Comparison of ENCODE assay signal across 11 cellular contexts in genomic region chr11:44065161-44065571, GRCh38. TPM values are rescaled to one million over a fixed set of nuclear protein-coding genes. Genes with fewer than 3 reads are reported as not detected.
DNase-seq lines count a peak whose midpoint lies in the region; ATAC-seq and TF ChIP-seq lines count a peak whose summit lies in the region.
"Had no signal": no experiment of that assay in that cellular context is flagged by ENCODE, and none has a peak within 500 bp of the region (broad histone marks: within the 10 kb centered on the region; RNA-seq: fewer than 3 reads in every experiment).

No MANE protein-coding gene starts in this region.

- H3F3A ChIP-seq in SU-DHL-6 (ENCODE audit: insufficient read depth) (no peaks in the 10 kb centered on the region), smooth muscle cell (ENCODE audit: low read depth) (no peaks in the 10 kb centered on the region)

- H4K20me1 ChIP-seq in SU-DHL-6 (ENCODE audit: low read depth, low read length) (no peaks in the 10 kb centered on the region), smooth muscle cell (ENCODE audit: low read depth) (no peaks in the 10 kb centered on the region)

- ATAC-seq in GM19328 (IDR thresholded peaks at IDR 0.05; ENCODE audit: unreplicated experiment) = no peak

- no peaks in the 10 kb centered on the region for H3K79me2 ChIP-seq in SU-DHL-6 (ENCODE audit: insufficient read depth, low read length)
- H3K79me2 ChIP-seq in smooth muscle cell (ENCODE audit: low read depth) = no peaks in the 10 kb centered on the region

- no peaks in the 10 kb centered on the region for H3K27me3 ChIP-seq in SU-DHL-6 (ENCODE audit: low read length)
- H3K27me3 ChIP-seq in smooth muscle cell (ENCODE audit: low read depth) = no peaks in the 10 kb centered on the region
- H3K27me3 ChIP-seq: adrenal gland had no signal

- H3K27ac ChIP-seq in SU-DHL-6 (ENCODE audit: low read depth, low read length) = no peak overlapping the region
- no peak overlapping the region for H3K27ac ChIP-seq in smooth muscle cell (ENCODE audit: low read depth)

- no peaks in the 10 kb centered on the region for H3K9me3 Mint-ChIP-seq in T-helper 1 cell treated with Interleukin-12 subunit alpha and Interleukin-12 subunit beta and Interleukin-4 antibody, amounts not matched to agents 30 μg/mL and 1 μg/mL, for 36 hours

- H3K9ac ChIP-seq in SU-DHL-6 (ENCODE audit: low read length) = no peak overlapping the region
- H3K9ac ChIP-seq in smooth muscle cell (ENCODE audit: low read depth) = no peak overlapping the region

- H3K9me3 ChIP-seq in SU-DHL-6 (ENCODE audit: insufficient read depth, low read length) (no peaks in the 10 kb centered on the region), smooth muscle cell (replicated peaks; ENCODE audit: low read depth) (no peaks in the 10 kb centered on the region)
- H3K9me3 ChIP-seq: adrenal gland had no signal

- peak overlapping the region; percentile 91 for H3K4me3 Mint-ChIP-seq in T-helper 1 cell treated with Interleukin-12 subunit alpha and Interleukin-12 subunit beta and Interleukin-4 antibody, amounts not matched to agents 30 μg/mL and 1 μg/mL, for 36 hours

- H3K27ac Mint-ChIP-seq in T-helper 1 cell treated with Interleukin-12 subunit alpha and Interleukin-12 subunit beta and Interleukin-4 antibody, amounts not matched to agents 30 μg/mL and 1 μg/mL, for 36 hours = peak overlapping the region; percentile 91

- H2AFZ ChIP-seq in SU-DHL-6 (ENCODE audit: low read depth, low read length, severe bottlenecking) (peak overlapping the region; percentile 89), smooth muscle cell (ENCODE audit: low read depth) (no peak overlapping the region)

- no peaks in the 10 kb centered on the region for H3K36me3 ChIP-seq in SU-DHL-6 (ENCODE audit: low read length)
- H3K36me3 ChIP-seq in smooth muscle cell (ENCODE audit: low read depth) = no peaks in the 10 kb centered on the region

- H3K4me3 ChIP-seq in SU-DHL-6 (ENCODE audit: insufficient read depth, low read length, poor library complexity, severe bottlenecking) (no peak overlapping the region), smooth muscle cell (peak overlapping the region; percentile 58)

- H3K4me1 Mint-ChIP-seq in T-helper 1 cell treated with Interleukin-12 subunit alpha and Interleukin-12 subunit beta and Interleukin-4 antibody, amounts not matched to agents 30 μg/mL and 1 μg/mL, for 36 hours (ENCODE audit: low read depth) = peaks cover 21% of the 10 kb centered on the region

- no peaks in the 10 kb centered on the region for H3K4me1 ChIP-seq in smooth muscle cell (ENCODE audit: low read depth)

- H3K27me3 Mint-ChIP-seq in T-helper 1 cell treated with Interleukin-12 subunit alpha and Interleukin-12 subunit beta and Interleukin-4 antibody, amounts not matched to agents 30 μg/mL and 1 μg/mL, for 36 hours (ENCODE audit: low read depth) = no peaks in the 10 kb centered on the region

- TF ChIP-seq CTCF in SU-DHL-6 (IDR thresholded peaks at IDR 0.05; ENCODE audit: insufficient read depth, low read length, poor library complexity, severe bottlenecking) = no peak
- TF ChIP-seq CTCF in smooth muscle cell (IDR thresholded peaks at IDR 0.05; ENCODE audit: borderline replicate concordance, insufficient read depth, poor library complexity, severe bottlenecking) = no peak

- peaks cover 11% of the 10 kb centered on the region for H3K36me3 Mint-ChIP-seq in T-helper 1 cell treated with Interleukin-12 subunit alpha and Interleukin-12 subunit beta and Interleukin-4 antibody, amounts not matched to agents 30 μg/mL and 1 μg/mL, for 36 hours (ENCODE audit: low read depth)

- H3K9me2 ChIP-seq in SU-DHL-6 (replicated peaks; ENCODE audit: insufficient read depth, low read length) = no peaks in the 10 kb centered on the region

- 70% methylated on average over 3 of the region's 3 CpGs for WGBS in smooth muscle cell (ENCODE audit: low lambda C conversion rate)

- peak overlapping the region; percentile 58 for H3K4me2 ChIP-seq in SU-DHL-6 (ENCODE audit: low read depth, low read length, poor library complexity, severe bottlenecking)
- H3K4me2 ChIP-seq in smooth muscle cell = peak overlapping the region; percentile 88

- DNase-seq in T-helper 1 cell = no peak
- peak; percentile 58 for DNase-seq in iPS DF 4.7 (ENCODE audit: extremely low read depth, low spot score)
- no peak for DNase-seq in smooth muscle cell (lab: John Stamatoyannopoulos, UW; ENCODE audit: unreplicated experiment)
- no peak for DNase-seq in COR-L47 (lab: John Stamatoyannopoulos, UW)
- DNase-seq in ureter (ENCODE audit: low spot score) = no peak
- DNase-seq: ACHN, NCI-H2029 had no signal

RNA-seq across cellular contexts. Expression of gene ACCS, which starts 0.9 kb away (rescaled TPM):
- total RNA-seq in smooth muscle cell = 1.6 and 3.5 TPM in 2 replicates
- 4.1 and 11.3 TPM in 2 replicates for polyA plus RNA-seq in smooth muscle cell
- 44.0 TPM for total RNA-seq in ureter

RNA-seq across cellular contexts. Expression of gene ACCSL, which starts 17.4 kb away (rescaled TPM):
- not detected in 2 replicates for total RNA-seq in smooth muscle cell
- polyA plus RNA-seq in smooth muscle cell = not detected in 2 replicates
- not detected for total RNA-seq in ureter
- total RNA-seq: adrenal gland had no signal
- polyA plus RNA-seq: adrenal gland had no signal

RNA-seq across cellular contexts. Expression of gene EXT2, which starts 30.3 kb away (rescaled TPM):
- 128 and 144 TPM in 2 replicates for total RNA-seq in smooth muscle cell
- 64.3 and 87.6 TPM in 2 replicates for polyA plus RNA-seq in smooth muscle cell
- total RNA-seq in ureter = 48.1 TPM

Comparison
In these comparisons a context has a peak if more than half of its experiments do, and no peak if none do; other contexts are left out.
1. RNA of gene ACCS, which starts 0.9 kb away (total RNA-seq): 44.0 TPM in ureter (single experiment); 1.6 to 3.5 TPM in smooth muscle cell; every median in the first group is over 10 times any median in the second.